ENCODE assay signal across 10 cellular contexts in the genomic region with DNA sequence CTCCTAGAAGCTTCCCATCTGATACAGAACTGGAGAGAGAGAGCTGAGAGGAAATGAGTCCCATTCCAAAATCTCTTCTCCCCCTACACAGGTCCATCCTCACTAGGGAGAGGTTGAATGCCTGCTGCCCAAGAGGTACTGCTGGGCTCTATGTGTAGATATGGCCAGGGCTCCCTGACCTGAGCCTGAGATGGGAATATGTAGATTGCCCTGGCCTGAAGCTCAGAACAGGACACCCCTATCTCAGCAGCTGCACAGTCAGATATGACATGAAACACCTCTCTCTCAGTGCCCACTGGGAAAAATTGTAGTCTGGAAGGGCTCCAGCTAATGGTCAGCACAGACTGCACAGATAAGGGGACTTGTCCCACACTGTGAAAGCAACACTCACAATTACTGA. TPM values are rescaled to one million over a fixed set of nuclear protein-coding genes. Genes with fewer than 3 reads are reported as not detected.
A peak's percentile ranks its signal among the peaks of the same experiment; 100 is the strongest.
DNase-seq lines count a peak whose midpoint lies in the region; ATAC-seq, FAIRE-seq and TF ChIP-seq lines count a peak whose summit lies in the region.
"Had no signal": no experiment of that assay in that cellular context is flagged by ENCODE, and none has a peak within 500 bp of the region (broad histone marks: within the 10 kb centered on the region; RNA-seq: fewer than 3 reads in every experiment).

No MANE protein-coding gene starts in this region.

- TF ChIP-seq CTCF in A549 (IDR thresholded peaks at IDR 0.05) (no peak), colonic mucosa (IDR thresholded peaks at IDR 0.05) (no peak)

- POLR2A ChIA-PET in A549 (lab: Yijun Ruan, JAX): no interaction called here

- H3K4me1 ChIP-seq in A549: peaks cover 22% of the 10 kb centered on the region
- peaks cover 9% of the 10 kb centered on the region for H3K4me1 ChIP-seq in colonic mucosa
- H3K4me1 ChIP-seq in muscle layer of colon (ENCODE audit: insufficient read depth, low read length): peaks cover 19% of the 10 kb centered on the region

- FAIRE-seq in A549 (lab: Jason Lieb, UNC): no peak

- H3K9ac ChIP-seq in colonic mucosa (ENCODE audit: low read depth in 2 of 2, low read length in 2 of 2) (peak overlapping the region in 1 of 2 donors; percentile 70), muscle layer of colon (ENCODE audit: low read length) (no peak overlapping the region)

- H3K27ac ChIP-seq in A549 (peak overlapping the region; percentile 27 to 65; a peak in 5 of 6 replicates), colonic mucosa (peak overlapping the region; percentile 86), muscle layer of colon (ENCODE audit: low read depth, low read length) (peak overlapping the region; percentile 5)
- H3K27ac ChIP-seq: WERI-Rb-1 had no signal

- no peak for TF ChIP-seq POLR2A in A549 (IDR thresholded peaks at IDR 0.05; ENCODE audit: low read length)
- TF ChIP-seq POLR2A in GM18505 (IDR thresholded peaks at IDR 0.05; ENCODE audit: borderline replicate concordance, extremely low read depth, insufficient read depth, insufficient read length): no peak

- no peaks in the 10 kb centered on the region for H3K27me3 ChIP-seq in colonic mucosa
- H3K27me3 ChIP-seq in muscle layer of colon (ENCODE audit: control insufficient read depth in 1 of 2, insufficient read depth in 2 of 2, low read length in 2 of 2): no peaks in the 10 kb centered on the region

- intact Hi-C loops in colonic mucosa (cut with DNase I): no loop called here

- H3K4me3 ChIP-seq in A549: no peak overlapping the region
- no peak overlapping the region for H3K4me3 ChIP-seq in colonic mucosa
- no peak overlapping the region for H3K4me3 ChIP-seq in muscle layer of colon (ENCODE audit: low read depth in 1 of 2, low read length in 2 of 2)

- no peak for TF ChIP-seq EP300 in A549 (IDR thresholded peaks at IDR 0.05)

- TF ChIP-seq RAD21 in A549 (conservative IDR thresholded peaks at IDR 0.05 in 1 of 2, IDR thresholded peaks at IDR 0.05 in 1 of 2): no peak

- in situ Hi-C loops in G401 (cut with HindIII; ENCODE audit: low sequenced_read_pairs): no loop called here

- H3K36me3 ChIP-seq in colonic mucosa: no peaks in the 10 kb centered on the region
- H3K36me3 ChIP-seq in muscle layer of colon (ENCODE audit: insufficient read depth, low read length): no peaks in the 10 kb centered on the region
- H3K36me3 ChIP-seq: WERI-Rb-1 had no signal

- H3K4me2 ChIP-seq in A549: peak overlapping the region; percentile 50; the same call in 2 of the 3 replicates

- CTCF ChIA-PET in A549 (lab: Yijun Ruan, JAX): interaction anchor here (1.1 to 1.3 kb wide), 2 partner anchors 102 to 157 kb away, joined by 3 read pairs; no protein-coding TSS in a partner anchor

- H3K9me3 ChIP-seq in A549 (no peaks in the 10 kb centered on the region), colonic mucosa (no peaks in the 10 kb centered on the region), muscle layer of colon (ENCODE audit: low read length) (no peaks in the 10 kb centered on the region)

- DNase-seq in A549 (ENCODE audit: low read depth in 1 of 2, low spot score in 1 of 2) (no peak), colonic mucosa (no peak), G401 (ENCODE audit: low spot score) (no peak)
- DNase-seq: activated gamma-delta T cell; stimulated activated CD4-positive, alpha-beta T cell treated with anti-CD3 and anti-CD28 coated beads, Interleukin-4, amount 100 ng/mL, for 1 hour; WERI-Rb-1 had no signal

- ATAC-seq in A549 (peak; percentile 41 to 60; a peak in 4 of 6 replicates), GM18505 (IDR thresholded peaks at IDR 0.05; ENCODE audit: unreplicated experiment) (no peak), GM21381 (IDR thresholded peaks at IDR 0.05; ENCODE audit: unreplicated experiment) (no peak)

TF ChIP-seq in A549, 52 proteins besides CTCF, POLR2A, EP300 and RAD21:
- TF ChIP-seq EHF (CRISPR knock-in tag; IDR thresholded peaks at IDR 0.05) (no peak), E2F6 (IDR thresholded peaks at IDR 0.05; ENCODE audit: borderline replicate concordance, low read depth) (no peak), HES2 (IDR thresholded peaks at IDR 0.05) (no peak), RFX5 (IDR thresholded peaks at IDR 0.05) (no peak), FOSL2 (IDR thresholded peaks at IDR 0.05) (no peak), FOSL2 (CRISPR knock-in tag; IDR thresholded peaks at IDR 0.05) (no peak), KDM5A (IDR thresholded peaks at IDR 0.05) (no peak), POLR2AphosphoS2 (conservative IDR thresholded peaks at IDR 0.05; ENCODE audit: low read length) (no peak), JUN (IDR thresholded peaks at IDR 0.05) (no peak), KDM1A (IDR thresholded peaks at IDR 0.05; ENCODE audit: low read depth) (no peak), CBX2 (IDR thresholded peaks at IDR 0.05; ENCODE audit: borderline replicate concordance, low read depth) (no peak), SREBF2 (IDR thresholded peaks at IDR 0.05) (no peak), CHD4 (IDR thresholded peaks at IDR 0.05; ENCODE audit: borderline replicate concordance) (no peak)
- TF ChIP-seq, protein P1, sequence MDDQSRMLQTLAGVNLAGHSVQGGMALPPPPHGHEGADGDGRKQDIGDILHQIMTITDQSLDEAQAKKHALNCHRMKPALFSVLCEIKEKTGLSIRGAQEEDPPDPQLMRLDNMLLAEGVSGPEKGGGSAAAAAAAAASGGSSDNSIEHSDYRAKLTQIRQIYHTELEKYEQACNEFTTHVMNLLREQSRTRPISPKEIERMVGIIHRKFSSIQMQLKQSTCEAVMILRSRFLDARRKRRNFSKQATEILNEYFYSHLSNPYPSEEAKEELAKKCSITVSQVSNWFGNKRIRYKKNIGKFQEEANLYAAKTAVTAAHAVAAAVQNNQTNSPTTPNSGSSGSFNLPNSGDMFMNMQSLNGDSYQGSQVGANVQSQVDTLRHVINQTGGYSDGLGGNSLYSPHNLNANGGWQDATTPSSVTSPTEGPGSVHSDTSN (IDR thresholded peaks at IDR 0.05): no peak
- TF ChIP-seq, protein P2, sequence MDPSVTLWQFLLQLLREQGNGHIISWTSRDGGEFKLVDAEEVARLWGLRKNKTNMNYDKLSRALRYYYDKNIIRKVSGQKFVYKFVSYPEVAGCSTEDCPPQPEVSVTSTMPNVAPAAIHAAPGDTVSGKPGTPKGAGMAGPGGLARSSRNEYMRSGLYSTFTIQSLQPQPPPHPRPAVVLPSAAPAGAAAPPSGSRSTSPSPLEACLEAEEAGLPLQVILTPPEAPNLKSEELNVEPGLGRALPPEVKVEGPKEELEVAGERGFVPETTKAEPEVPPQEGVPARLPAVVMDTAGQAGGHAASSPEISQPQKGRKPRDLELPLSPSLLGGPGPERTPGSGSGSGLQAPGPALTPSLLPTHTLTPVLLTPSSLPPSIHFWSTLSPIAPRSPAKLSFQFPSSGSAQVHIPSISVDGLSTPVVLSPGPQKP (IDR thresholded peaks at IDR 0.05; ENCODE audit: low read depth, low read length): no peak

RNA-seq across cellular contexts. Expression of gene IFIT1B, which starts 3.1 kb away (rescaled TPM):
- polyA plus RNA-seq in A549 (2011; rRNA removed) (not detected in 2 replicates), A549 (2017; fragmentation: RNase III; extraction: RNeasy Plus Mini Kit Qiagen cat#74134 plus additional on column Dnase treatment) (not detected in 3 replicates)
- not detected in 2 replicates for polyA plus RNA-seq in A549 (2012; cell fraction: cytosol; rRNA removed)
- polyA plus RNA-seq in A549 (2012; cell fraction: nucleus; rRNA removed): not detected in 2 replicates
- not detected in 2 replicates for polyA minus RNA-seq in A549 (2011; rRNA and poly(A)+ RNA removed)
- not detected for total RNA-seq in colonic mucosa
- total RNA-seq in G401 (2014; rRNA removed; shearing (Covaris generic)): not detected in 2 replicates
- total RNA-seq: mesenteric fat pad had no signal

RNA-seq across cellular contexts. Expression of gene IFIT1, which starts 17.7 kb away (rescaled TPM):
- 2.0 and 2.5 TPM in 2 replicates for polyA plus RNA-seq in A549 (2011; rRNA removed)
- 0.40 and 0.52 TPM in 2 replicates for polyA plus RNA-seq in A549 (2012; cell fraction: cytosol; rRNA removed)
- 0.14 and 0.24 TPM in 2 replicates for polyA plus RNA-seq in A549 (2012; cell fraction: nucleus; rRNA removed)
- polyA plus RNA-seq in A549 (2017; fragmentation: RNase III; extraction: RNeasy Plus Mini Kit Qiagen cat#74134 plus additional on column Dnase treatment): 2.1 to 3.7 TPM (median 2.8 TPM) in 3 replicates
- polyA minus RNA-seq in A549 (2011; rRNA and poly(A)+ RNA removed): 0.17 and 0.29 TPM in 2 replicates
- 1 to 10 TPM; 1.9 to 5.4 TPM for total RNA-seq in colonic mucosa
- 19.2 and 21.7 TPM in 2 replicates for total RNA-seq in G401 (2014; rRNA removed; shearing (Covaris generic))

RNA-seq across cellular contexts. Expression of gene IFIT5, which starts 39.7 kb away (rescaled TPM):
- polyA plus RNA-seq in A549 (2011; rRNA removed) (10.1 and 11.5 TPM in 2 replicates), A549 (2017; fragmentation: RNase III; extraction: RNeasy Plus Mini Kit Qiagen cat#74134 plus additional on column Dnase treatment) (7.8 to 8.0 TPM (median 7.9 TPM) in 3 replicates)
- polyA plus RNA-seq in A549 (2012; cell fraction: cytosol; rRNA removed): 2.0 and 2.1 TPM in 2 replicates
- polyA plus RNA-seq in A549 (2012; cell fraction: nucleus; rRNA removed): 0.95 and 1.3 TPM in 2 replicates
- 4.1 and 4.8 TPM in 2 replicates for polyA minus RNA-seq in A549 (2011; rRNA and poly(A)+ RNA removed)
- 1 to 10 TPM; 6.1 to 7.5 TPM for total RNA-seq in colonic mucosa
- total RNA-seq in G401 (2014; rRNA removed; shearing (Covaris generic)): 2.4 and 2.5 TPM in 2 replicates

RNA-seq across cellular contexts. Expression of gene IFIT3, which starts 46.9 kb away (rescaled TPM):
- polyA plus RNA-seq in A549 (2011; rRNA removed) (1.5 and 1.6 TPM in 2 replicates), A549 (2017; fragmentation: RNase III; extraction: RNeasy Plus Mini Kit Qiagen cat#74134 plus additional on column Dnase treatment) (2.1 to 2.4 TPM (median 2.2 TPM) in 3 replicates)
- polyA plus RNA-seq in A549 (2012; cell fraction: cytosol; rRNA removed): 0.33 and 0.36 TPM in 2 replicates
- polyA plus RNA-seq in A549 (2012; cell fraction: nucleus; rRNA removed): 0.16 and 0.18 TPM in 2 replicates
- polyA minus RNA-seq in A549 (2011; rRNA and poly(A)+ RNA removed): 0.10 and 0.41 TPM in 2 replicates
- 1 to 10 TPM; 4.3 to 5.1 TPM for total RNA-seq in colonic mucosa
- 2.4 and 2.7 TPM in 2 replicates for total RNA-seq in G401 (2014; rRNA removed; shearing (Covaris generic))

Comparison
In these comparisons a context has a peak if more than half of its experiments do, and no peak if none do; other contexts are left out.
1. ATAC-seq: peak in A549 (2 of 2); none in GM18505 (single experiment) and GM21381 (single experiment).
2. H3K27ac ChIP-seq: peak in every context shown above with its lines; median percentile 86 in colonic mucosa; 46 in A549; 5 in muscle layer of colon.